ENCODE assay signal across 20 cellular contexts in genomic region chr12:129079719-129080118, GRCh38.
DNase-seq lines count a peak whose midpoint lies in the region; ATAC-seq and TF ChIP-seq lines count a peak whose summit lies in the region.
"Had no signal": no experiment of that assay in that cellular context is flagged by ENCODE, and none has a peak within 500 bp of the region (broad histone marks: within the 10 kb centered on the region; RNA-seq: fewer than 3 reads in every experiment).

No MANE protein-coding gene starts in this region.

- 88% methylated on average over 5 of the region's 5 CpGs for WGBS in smooth muscle cell (ENCODE audit: low lambda C conversion rate)

- no peaks in the 10 kb centered on the region for H3K27me3 ChIP-seq in BLaER1
- no peaks in the 10 kb centered on the region for H3K27me3 ChIP-seq in DND-41 (ENCODE audit: insufficient read depth, low read length, poor library complexity)
- no peaks in the 10 kb centered on the region for H3K27me3 ChIP-seq in smooth muscle cell (ENCODE audit: low read depth)
- H3K27me3 ChIP-seq: BE2C had no signal

- no peak overlapping the region for H3K9ac ChIP-seq in BLaER1
- H3K9ac ChIP-seq in DND-41 (ENCODE audit: low read depth, low read length), result no peak overlapping the region
- H3K9ac ChIP-seq in smooth muscle cell (ENCODE audit: low read depth), result no peak overlapping the region

- H3K36me3 ChIP-seq in BLaER1 (no peaks in the 10 kb centered on the region), DND-41 (ENCODE audit: insufficient read depth, low read length) (no peaks in the 10 kb centered on the region), smooth muscle cell (ENCODE audit: low read depth) (no peaks in the 10 kb centered on the region)
- H3K36me3 ChIP-seq: BE2C had no signal

- H3K4me2 ChIP-seq in BLaER1 (peak overlapping the region; percentile 41), DND-41 (ENCODE audit: insufficient read depth, low read length) (no peak overlapping the region), smooth muscle cell (no peak overlapping the region)
- H3K4me2 ChIP-seq: A549 had no signal

- H3K36me3 Mint-ChIP-seq in stimulated activated naive B cell treated with anti-CD40 and anti-IgM and Interleukin-4, amounts not matched to agents 10 μg/mL and 1 μg/mL and 100 μg/mL, for 72 hours, result no peaks in the 10 kb centered on the region
- H3K36me3 Mint-ChIP-seq: CD14-positive monocyte; CD4-positive, alpha-beta memory T cell; CD4-positive, CD25-positive, alpha-beta regulatory T cell; CD8-positive, alpha-beta memory T cell had no signal

- no peaks in the 10 kb centered on the region for H3K9me3 Mint-ChIP-seq in stimulated activated naive B cell treated with anti-CD40 and anti-IgM and Interleukin-4, amounts not matched to agents 10 μg/mL and 1 μg/mL and 100 μg/mL, for 72 hours
- H3K9me3 Mint-ChIP-seq: CD8-positive, alpha-beta memory T cell had no signal

- H3K79me2 ChIP-seq in DND-41 (ENCODE audit: insufficient read depth, low read length), result no peaks in the 10 kb centered on the region
- no peaks in the 10 kb centered on the region for H3K79me2 ChIP-seq in smooth muscle cell (ENCODE audit: low read depth)

- H3K27ac ChIP-seq in BLaER1, result no peak overlapping the region
- H3K27ac ChIP-seq in DND-41 (ENCODE audit: low read length), result no peak overlapping the region
- H3K27ac ChIP-seq in smooth muscle cell (ENCODE audit: low read depth), result no peak overlapping the region
- H3K27ac ChIP-seq: 22Rv1, A549 had no signal

- no peaks in the 10 kb centered on the region for H4K20me1 ChIP-seq in BLaER1
- no peaks in the 10 kb centered on the region for H4K20me1 ChIP-seq in DND-41 (ENCODE audit: insufficient read depth, low read length)
- no peaks in the 10 kb centered on the region for H4K20me1 ChIP-seq in smooth muscle cell (ENCODE audit: low read depth)

- no peaks in the 10 kb centered on the region for H3F3A ChIP-seq in smooth muscle cell (ENCODE audit: low read depth)

- TF ChIP-seq CTCF in DND-41 (IDR thresholded peaks at IDR 0.05; ENCODE audit: borderline replicate concordance, extremely low read depth, low read length, poor library complexity, severe bottlenecking), result no peak
- TF ChIP-seq CTCF in smooth muscle cell (IDR thresholded peaks at IDR 0.05; ENCODE audit: borderline replicate concordance, insufficient read depth, poor library complexity, severe bottlenecking), result no peak

- H3K27ac Mint-ChIP-seq in stimulated activated naive B cell treated with anti-CD40 and anti-IgM and Interleukin-4, amounts not matched to agents 10 μg/mL and 1 μg/mL and 100 μg/mL, for 72 hours, result no peak overlapping the region
- H3K27ac Mint-ChIP-seq: CD14-positive monocyte; CD4-positive, alpha-beta memory T cell; CD4-positive, CD25-positive, alpha-beta regulatory T cell; CD8-positive, alpha-beta memory T cell had no signal

- ATAC-seq in DND-41 (ENCODE audit: insufficient read depth, low read depth), result peak; percentile 31; the same call in 1 of the 3 replicates
- peak; percentile 67 to 69 for ATAC-seq in stimulated activated naive B cell treated with anti-CD40 and anti-IgM and Interleukin-4, amounts not matched to agents 10 μg/mL and 1 μg/mL and 100 μg/mL, for 72 hours (replicated peaks)
- no peak for ATAC-seq in GM21723 (IDR thresholded peaks at IDR 0.05; ENCODE audit: unreplicated experiment)
- ATAC-seq: A549 had no signal

- H3K9me3 ChIP-seq in BLaER1, result no peaks in the 10 kb centered on the region
- no peaks in the 10 kb centered on the region for H3K9me3 ChIP-seq in DND-41 (ENCODE audit: insufficient read depth, low read length, severe bottlenecking)
- no peaks in the 10 kb centered on the region for H3K9me3 ChIP-seq in smooth muscle cell (replicated peaks; ENCODE audit: low read depth)
- H3K9me3 ChIP-seq: A549, BE2C, Caco-2 had no signal

- no peak overlapping the region for H3K4me3 ChIP-seq in BLaER1
- no peak overlapping the region for H3K4me3 ChIP-seq in DND-41 (ENCODE audit: low read depth in 1 of 2, low read length in 2 of 2)
- H3K4me3 ChIP-seq in Jurkat, Clone E6-1 (ENCODE audit: low read length), result no peak overlapping the region
- no peak overlapping the region for H3K4me3 ChIP-seq in smooth muscle cell
- H3K4me3 ChIP-seq: A549 had no signal

- no peak overlapping the region for H2AFZ ChIP-seq in DND-41 (ENCODE audit: low read depth, low read length)
- no peak overlapping the region for H2AFZ ChIP-seq in smooth muscle cell (ENCODE audit: low read depth)

- no peak overlapping the region for H3K4me3 Mint-ChIP-seq in stimulated activated naive B cell treated with anti-CD40 and anti-IgM and Interleukin-4, amounts not matched to agents 10 μg/mL and 1 μg/mL and 100 μg/mL, for 72 hours
- H3K4me3 Mint-ChIP-seq: CD14-positive monocyte; CD4-positive, alpha-beta memory T cell; CD4-positive, CD25-positive, alpha-beta regulatory T cell; CD8-positive, alpha-beta memory T cell had no signal

- H3K4me1 Mint-ChIP-seq in stimulated activated naive B cell treated with anti-CD40 and anti-IgM and Interleukin-4, amounts not matched to agents 10 μg/mL and 1 μg/mL and 100 μg/mL, for 72 hours, result peaks cover 6 to 7% of the 10 kb centered on the region in 2 donors
- H3K4me1 Mint-ChIP-seq: CD14-positive monocyte; CD4-positive, alpha-beta memory T cell; CD4-positive, CD25-positive, alpha-beta regulatory T cell; CD8-positive, alpha-beta memory T cell had no signal

- peaks cover 35% of the 10 kb centered on the region for H3K4me1 ChIP-seq in BLaER1
- H3K4me1 ChIP-seq in DND-41 (ENCODE audit: insufficient read depth, low read length), result peaks cover 13% of the 10 kb centered on the region; the same call in 1 of the 2 replicates
- no peaks in the 10 kb centered on the region for H3K4me1 ChIP-seq in smooth muscle cell (ENCODE audit: low read depth)
- H3K4me1 ChIP-seq: A549, BE2C, Caco-2 had no signal

- H3K27me3 Mint-ChIP-seq in stimulated activated naive B cell treated with anti-CD40 and anti-IgM and Interleukin-4, amounts not matched to agents 10 μg/mL and 1 μg/mL and 100 μg/mL, for 72 hours, result peaks cover 0 to 5% of the 10 kb centered on the region in 2 donors
- H3K27me3 Mint-ChIP-seq: CD4-positive, alpha-beta memory T cell; CD4-positive, CD25-positive, alpha-beta regulatory T cell had no signal

- no peak for DNase-seq in DND-41
- peak; percentile 15 for DNase-seq in Jurkat, Clone E6-1 (ENCODE audit: low read depth, low spot score)
- DNase-seq in stimulated activated naive B cell treated with anti-CD40 and anti-IgM and Interleukin-4, amounts not matched to agents 10 μg/mL and 1 μg/mL and 100 μg/mL, for 72 hours, result no peak
- no peak for DNase-seq in smooth muscle cell (lab: John Stamatoyannopoulos, UW; ENCODE audit: unreplicated experiment)
- DNase-seq in SIG-M5 (lab: John Stamatoyannopoulos, UW), result no peak
- DNase-seq: BE2C; C1 segment of cervical spinal cord; Caco-2; Calu3; CD4-positive, alpha-beta memory T cell; CD4-positive, CD25-positive, alpha-beta regulatory T cell; CD8-positive, alpha-beta memory T cell; DMS79 treated with DMSO at 0.1 percent for 48 hours; EL; GDM1 had no signal
